In the genomic region with DNA sequence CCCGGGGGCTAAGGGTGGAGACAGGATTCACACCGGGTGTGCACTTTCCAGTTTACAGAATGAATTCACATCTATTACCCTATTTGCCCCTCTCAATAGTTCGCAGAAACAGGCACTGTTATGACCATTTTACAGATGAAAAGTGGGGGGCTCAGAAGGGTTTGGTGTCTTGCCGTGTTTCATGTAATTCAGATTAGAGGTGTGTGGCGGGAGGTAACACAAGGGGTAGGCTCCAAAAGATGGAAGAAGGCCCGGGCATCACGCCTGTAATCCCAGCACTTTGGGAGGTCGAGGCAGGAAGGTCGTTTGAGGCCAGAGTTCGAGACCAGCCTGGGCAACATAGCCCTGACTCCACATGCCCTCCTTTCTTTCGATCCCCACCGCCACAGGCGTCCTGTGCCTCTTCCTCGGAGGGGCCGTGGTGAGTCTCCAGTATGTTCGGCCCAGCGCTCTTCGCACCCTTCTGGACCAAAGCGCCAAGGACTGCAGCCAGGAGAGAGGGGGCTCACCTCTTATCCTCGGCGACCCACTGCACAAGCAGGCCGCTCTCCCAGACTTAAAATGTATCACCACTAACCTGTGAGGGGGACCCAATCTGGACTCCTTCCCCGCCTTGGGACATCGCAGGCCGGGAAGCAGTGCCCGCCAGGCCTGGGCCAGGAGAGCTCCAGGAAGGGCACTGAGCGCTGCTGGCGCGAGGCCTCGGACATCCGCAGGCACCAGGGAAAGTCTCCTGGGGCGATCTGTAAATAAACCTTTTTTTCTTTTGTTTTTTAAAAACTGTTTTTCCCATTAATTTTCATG, we compare ENCODE assay signal across 1 cellular context.
TF ChIP-seq lines count a peak whose summit lies in the region.

No MANE protein-coding gene starts in this region.

TF ChIP-seq in GM12878, 131 proteins besides CTCF, POLR2A, EP300 and RAD21:
- TF ChIP-seq, protein P1, sequence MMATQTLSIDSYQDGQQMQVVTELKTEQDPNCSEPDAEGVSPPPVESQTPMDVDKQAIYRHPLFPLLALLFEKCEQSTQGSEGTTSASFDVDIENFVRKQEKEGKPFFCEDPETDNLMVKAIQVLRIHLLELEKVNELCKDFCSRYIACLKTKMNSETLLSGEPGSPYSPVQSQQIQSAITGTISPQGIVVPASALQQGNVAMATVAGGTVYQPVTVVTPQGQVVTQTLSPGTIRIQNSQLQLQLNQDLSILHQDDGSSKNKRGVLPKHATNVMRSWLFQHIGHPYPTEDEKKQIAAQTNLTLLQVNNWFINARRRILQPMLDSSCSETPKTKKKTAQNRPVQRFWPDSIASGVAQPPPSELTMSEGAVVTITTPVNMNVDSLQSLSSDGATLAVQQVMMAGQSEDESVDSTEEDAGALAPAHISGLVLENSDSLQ (IDR thresholded peaks at IDR 0.05), result no peak
- TF ChIP-seq BACH1 (IDR thresholded peaks at IDR 0.05; ENCODE audit: borderline replicate concordance) (no peak), KDM1A (IDR thresholded peaks at IDR 0.05; ENCODE audit: borderline replicate concordance) (no peak), JUND (IDR thresholded peaks at IDR 0.05; ENCODE audit: low read depth, low read length) (no peak), TBL1XR1 (IDR thresholded peaks at IDR 0.05; ENCODE audit: low read depth, low read length) (no peak)
- TF ChIP-seq, protein P2, sequence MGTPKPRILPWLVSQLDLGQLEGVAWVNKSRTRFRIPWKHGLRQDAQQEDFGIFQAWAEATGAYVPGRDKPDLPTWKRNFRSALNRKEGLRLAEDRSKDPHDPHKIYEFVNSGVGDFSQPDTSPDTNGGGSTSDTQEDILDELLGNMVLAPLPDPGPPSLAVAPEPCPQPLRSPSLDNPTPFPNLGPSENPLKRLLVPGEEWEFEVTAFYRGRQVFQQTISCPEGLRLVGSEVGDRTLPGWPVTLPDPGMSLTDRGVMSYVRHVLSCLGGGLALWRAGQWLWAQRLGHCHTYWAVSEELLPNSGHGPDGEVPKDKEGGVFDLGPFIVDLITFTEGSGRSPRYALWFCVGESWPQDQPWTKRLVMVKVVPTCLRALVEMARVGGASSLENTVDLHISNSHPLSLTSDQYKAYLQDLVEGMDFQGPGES (IDR thresholded peaks at IDR 0.05), result no peak
- TF ChIP-seq, protein P3, sequence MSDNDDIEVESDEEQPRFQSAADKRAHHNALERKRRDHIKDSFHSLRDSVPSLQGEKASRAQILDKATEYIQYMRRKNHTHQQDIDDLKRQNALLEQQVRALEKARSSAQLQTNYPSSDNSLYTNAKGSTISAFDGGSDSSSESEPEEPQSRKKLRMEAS (IDR thresholded peaks at IDR 0.05; ENCODE audit: low read depth, low read length), result no peak
